In the genomic region with DNA sequence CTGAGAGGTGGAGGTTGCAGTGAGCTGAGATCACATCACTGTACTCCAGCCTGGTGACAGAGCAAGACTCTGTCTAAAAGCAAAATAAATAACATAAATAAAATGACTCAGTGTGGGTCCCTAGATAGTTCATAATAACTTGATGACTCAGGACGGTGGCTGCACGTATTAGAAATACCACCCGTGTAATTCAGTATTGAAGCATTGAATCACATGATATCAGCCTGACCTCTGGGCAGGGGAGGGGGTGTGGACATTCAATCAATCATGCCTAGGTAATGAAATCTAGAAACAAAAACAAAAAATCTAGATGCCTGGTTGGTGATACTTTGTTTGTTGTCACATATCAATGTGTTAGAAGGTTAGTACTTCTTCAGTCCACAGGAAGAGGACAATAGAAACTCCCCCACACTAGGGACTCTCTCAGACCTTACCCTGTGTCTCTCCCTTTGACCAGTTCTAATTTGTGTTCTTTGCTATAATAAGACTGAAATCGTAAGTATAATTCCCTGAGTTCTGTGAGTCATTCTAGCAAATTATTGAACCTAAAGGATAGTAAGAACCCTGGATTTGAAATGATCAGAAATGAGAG, we compare ENCODE assay signal across 12 cellular contexts.
DNase-seq lines count a peak whose midpoint lies in the region; ATAC-seq, FAIRE-seq and TF ChIP-seq lines count a peak whose summit lies in the region.
"Had no signal": no experiment of that assay in that cellular context is flagged by ENCODE, and none has a peak within 500 bp of the region (broad histone marks: within the 10 kb centered on the region; RNA-seq: fewer than 3 reads in every experiment).

No MANE protein-coding gene starts in this region.

- intact Hi-C loops in dorsolateral prefrontal cortex (cut with DNase I): no loop called here

- no peak overlapping the region; the same call in 1 of the 2 replicates for H3K4me3 Mint-ChIP-seq in HFFc6
- H3K4me3 Mint-ChIP-seq: activated CD8-positive, alpha-beta T cell treated with anti-CD3 and anti-CD28 coated beads for 36 hours had no signal

- H3K9me3 Mint-ChIP-seq in HFFc6: no peaks in the 10 kb centered on the region
- H3K9me3 Mint-ChIP-seq: activated CD8-positive, alpha-beta T cell treated with anti-CD3 and anti-CD28 coated beads for 36 hours had no signal

- ATAC-seq in HG03139 (IDR thresholded peaks at IDR 0.05; ENCODE audit: unreplicated experiment): no peak
- ATAC-seq: activated CD8-positive, alpha-beta T cell treated with anti-CD3 and anti-CD28 coated beads for 36 hours had no signal

- H3K27me3 ChIP-seq in dorsolateral prefrontal cortex: no peaks in the 10 kb centered on the region
- H3K27me3 ChIP-seq: cardiac muscle cell had no signal

- H3K27me3 Mint-ChIP-seq in HFFc6 (ENCODE audit: insufficient read depth): no peaks in the 10 kb centered on the region; the same call in 1 of the 2 replicates

- no peaks in the 10 kb centered on the region for H3K36me3 Mint-ChIP-seq in HFFc6 (ENCODE audit: low read depth)

- DNase-seq in HFFc6: peak; percentile 50
- DNase-seq in SW480 (ENCODE audit: low spot score): peak; percentile 50
- DNase-seq in fibroblast of mammary gland (ENCODE audit: low read depth): peak; percentile 91
- DNase-seq in urothelium cell line (ENCODE audit: low spot score): peak; percentile 60
- no peak for DNase-seq in cerebellar nuclear complex (lab: John Stamatoyannopoulos, UW)
- no peak for DNase-seq in dorsolateral prefrontal cortex
- DNase-seq: activated CD8-positive, alpha-beta T cell treated with anti-CD3 and anti-CD28 coated beads for 36 hours; activated effector memory CD4-positive, alpha-beta T cell treated with Interleukin-2 at 50 U/mL for 16 hours; NCI-H526 treated with DMSO at 0.1 percent for 48 hours had no signal

- H3K4me3 ChIP-seq in fibroblast of mammary gland (ENCODE audit: control insufficient read depth, low read depth, low read length) (no peak overlapping the region), dorsolateral prefrontal cortex (no peak overlapping the region)
- H3K4me3 ChIP-seq: cardiac muscle cell, smooth muscle cell had no signal

- H3K27ac Mint-ChIP-seq in HFFc6: peak overlapping the region; percentile 33; the same call in 1 of the 2 replicates
- H3K27ac Mint-ChIP-seq: activated CD8-positive, alpha-beta T cell treated with anti-CD3 and anti-CD28 coated beads for 36 hours had no signal

- H3K4me1 Mint-ChIP-seq in HFFc6 (ENCODE audit: low read depth): peaks cover 38% of the 10 kb centered on the region

- no peak overlapping the region for H3K27ac ChIP-seq in dorsolateral prefrontal cortex
- H3K27ac ChIP-seq: cardiac muscle cell had no signal

- TF ChIP-seq CTCF in HFFc6 (IDR thresholded peaks at IDR 0.05) (no peak), fibroblast of mammary gland (conservative IDR thresholded peaks at IDR 0.05; ENCODE audit: control insufficient read depth, insufficient read depth, low read depth, low read length) (no peak), dorsolateral prefrontal cortex (IDR thresholded peaks at IDR 0.05 in 54 of 56, conservative IDR thresholded peaks at IDR 0.05 in 2 of 56; ENCODE audit: low read depth in 1 of 56, partially characterized antibody in 56 of 56) (no peak)

- FAIRE-seq in urothelium cell line (lab: Jason Lieb, UNC): no peak

Comparison
In these comparisons a context has a peak if more than half of its experiments do, and no peak if none do; other contexts are left out.
1. DNase-seq: peak in HFFc6 (single experiment), SW480 (single experiment), fibroblast of mammary gland (single experiment) and urothelium cell line (single experiment); none in cerebellar nuclear complex (0 of 2) and dorsolateral prefrontal cortex (0 of 10).